Comparison of ENCODE assay signal across 8 cellular contexts in genomic region chr1:86914635-86914997, GRCh38. TPM values are rescaled to one million over a fixed set of nuclear protein-coding genes. Genes with fewer than 3 reads are reported as not detected.
DNase-seq lines count a peak whose midpoint lies in the region; ATAC-seq, FAIRE-seq and TF ChIP-seq lines count a peak whose summit lies in the region.

Gene HS2ST1 (plus strand): TSS chr1:86914635.

- peak within 1 kb of the TSS; percentile 97 for H3K9ac ChIP-seq in astrocyte (ENCODE audit: low read length)

- intact Hi-C loops in T-helper 2 cell treated with Interferon-gamma antibody and Interleukin-4, amounts not matched to agents 100 ng/mL and 5 ng/mL, for 36 hours (cut with micrococcal nuclease), result loop anchor here (1.0 to 10.0 kb wide), 9 partner anchors 82 to 1970 kb away; partner anchors contain the start of genes BCL10, ODF2L and SH3GLB1
- intact Hi-C loops in left lung (cut with DNase I), result loop anchor here in 1 of 2 donors (5.0 kb wide), 1 partner anchor 212 kb away; the partner anchor contains the start of gene SH3GLB1

- peaks cover 85% of the 10 kb centered on the region for H3K79me2 ChIP-seq in astrocyte (ENCODE audit: insufficient read depth, low read length)

- peak; percentile 47 for ATAC-seq in left lung
- ATAC-seq in stimulated activated naive CD8-positive, alpha-beta T cell treated with anti-CD3 and anti-CD28 coated beads, Interleukin-15, amount 100 ng/mL, for 72 hours, result no peak
- no peak for ATAC-seq in stimulated activated naive CD8-positive, alpha-beta T cell treated with anti-CD3 and anti-CD28 coated beads, Interleukin-15, Interleukin-2, amounts not matched to agents 100 U/mL and 50 U/mL, for 24 hours

- no peaks in the 10 kb centered on the region for H3K9me3 Mint-ChIP-seq in astrocyte (ENCODE audit: unreplicated experiment)
- H3K9me3 Mint-ChIP-seq in stimulated activated naive CD8-positive, alpha-beta T cell treated with anti-CD3 and anti-CD28 coated beads, Interleukin-15, amount 100 ng/mL, for 72 hours, result no peaks in the 10 kb centered on the region

- no peak within 1 kb of the TSS for H3K27ac Mint-ChIP-seq in astrocyte (ENCODE audit: unreplicated experiment)
- H3K27ac Mint-ChIP-seq in stimulated activated naive CD8-positive, alpha-beta T cell treated with anti-CD3 and anti-CD28 coated beads, Interleukin-15, amount 100 ng/mL, for 72 hours, result no peak within 1 kb of the TSS

- H3K4me3 Mint-ChIP-seq in astrocyte (ENCODE audit: unreplicated experiment), result no peak within 1 kb of the TSS
- H3K4me3 Mint-ChIP-seq in stimulated activated naive CD8-positive, alpha-beta T cell treated with anti-CD3 and anti-CD28 coated beads, Interleukin-15, amount 100 ng/mL, for 72 hours, result no peak within 1 kb of the TSS

- peak within 1 kb of the TSS; percentile 84 for H2AFZ ChIP-seq in astrocyte (ENCODE audit: low read depth, low read length)

- H3K27me3 ChIP-seq in astrocyte (ENCODE audit: insufficient read depth, low read length) (no peaks in the 10 kb centered on the region), left lung (no peaks in the 10 kb centered on the region), thymus (ENCODE audit: control insufficient read depth, insufficient read depth) (no peaks in the 10 kb centered on the region)

- H4K20me1 ChIP-seq in astrocyte (ENCODE audit: insufficient read depth, low read length), result peaks cover 43% of the 10 kb centered on the region

- DNase-seq in T-helper 2 cell (no peak), astrocyte (ENCODE audit: low read depth) (no peak), left lung (peak in 1 of 2 donors; percentile 96), NCI-H1436 treated with DMSO at 0.1 percent for 48 hours (lab: John Stamatoyannopoulos, UW) (no peak)
- DNase-seq in stimulated activated naive CD8-positive, alpha-beta T cell treated with anti-CD3 and anti-CD28 coated beads, Interleukin-15, amount 100 ng/mL, for 72 hours, result no peak
- no peak for DNase-seq in stimulated activated naive CD8-positive, alpha-beta T cell treated with anti-CD3 and anti-CD28 coated beads, Interleukin-15, Interleukin-2, amounts not matched to agents 100 U/mL and 50 U/mL, for 24 hours

- no peak for TF ChIP-seq CTCF in astrocyte (IDR thresholded peaks at IDR 0.05; ENCODE audit: insufficient read depth, low read depth, low read length)
- no peak for TF ChIP-seq CTCF in left lung (IDR thresholded peaks at IDR 0.05)

- peaks cover 19% of the 10 kb centered on the region for H3K4me1 Mint-ChIP-seq in astrocyte (ENCODE audit: low read depth, unreplicated experiment)
- peaks cover 48% of the 10 kb centered on the region for H3K4me1 Mint-ChIP-seq in stimulated activated naive CD8-positive, alpha-beta T cell treated with anti-CD3 and anti-CD28 coated beads, Interleukin-15, amount 100 ng/mL, for 72 hours

- FAIRE-seq in astrocyte (lab: Jason Lieb, UNC), result no peak

- peak within 1 kb of the TSS; percentile 97 for H3K27ac ChIP-seq in astrocyte (ENCODE audit: low read depth, low read length)
- H3K27ac ChIP-seq in left lung, result peak within 1 kb of the TSS; percentile 95
- H3K27ac ChIP-seq in thymus (ENCODE audit: low read depth), result peak within 1 kb of the TSS; percentile 97

- H3K4me1 ChIP-seq in astrocyte (ENCODE audit: insufficient read depth, low read length), result peaks cover 7% of the 10 kb centered on the region
- peaks cover 7 to 36% of the 10 kb centered on the region in 2 donors for H3K4me1 ChIP-seq in left lung
- peaks cover 11% of the 10 kb centered on the region for H3K4me1 ChIP-seq in thymus (ENCODE audit: control insufficient read depth, insufficient read depth, low read length)

- WGBS in thymus, result under 1% methylated on average over 41 of the region's 41 CpGs

- peaks cover 3% of the 10 kb centered on the region for H3K36me3 Mint-ChIP-seq in astrocyte (ENCODE audit: low read depth, unreplicated experiment)

- H3K9me3 ChIP-seq in astrocyte (ENCODE audit: insufficient read depth, low read depth, low read length) (no peaks in the 10 kb centered on the region), left lung (no peaks in the 10 kb centered on the region), thymus (ENCODE audit: control insufficient read depth) (no peaks in the 10 kb centered on the region)

- H3K36me3 ChIP-seq in astrocyte (ENCODE audit: insufficient read depth, low read length) (no peaks in the 10 kb centered on the region), left lung (peaks cover 0 to 9% of the 10 kb centered on the region in 2 donors), thymus (ENCODE audit: control insufficient read depth, insufficient read depth) (no peaks in the 10 kb centered on the region)

- H3K4me3 ChIP-seq in astrocyte (ENCODE audit: insufficient read depth, low read depth, low read length) (peak within 1 kb of the TSS; percentile 97), left lung (peak within 1 kb of the TSS; percentile 66 to 91), thymus (ENCODE audit: low read length) (peak within 1 kb of the TSS; percentile 92)

- H3K27me3 Mint-ChIP-seq in astrocyte (ENCODE audit: low read depth, unreplicated experiment), result no peaks in the 10 kb centered on the region
- H3K27me3 Mint-ChIP-seq in stimulated activated naive CD8-positive, alpha-beta T cell treated with anti-CD3 and anti-CD28 coated beads, Interleukin-15, amount 100 ng/mL, for 72 hours, result no peaks in the 10 kb centered on the region

- H3K4me2 ChIP-seq in astrocyte (ENCODE audit: low read length), result peak within 1 kb of the TSS; percentile 93

RNA-seq across cellular contexts. Expression of gene HS2ST1, which starts in this region (rescaled TPM):
- total RNA-seq in T-helper 2 cell treated with Interferon-gamma antibody and Interleukin-4, amounts not matched to agents 100 ng/mL and 5 ng/mL, for 36 hours, result 17.1 and 18.7 TPM in 2 replicates
- 34.7 and 38.7 TPM in 2 replicates for total RNA-seq in astrocyte
- total RNA-seq in left lung, result 10 to 100 TPM; 22.5 to 25.9 TPM
- 9.7 TPM for polyA plus RNA-seq in thymus
